27 cellular contexts compared by ENCODE assay signal in the genomic region with DNA sequence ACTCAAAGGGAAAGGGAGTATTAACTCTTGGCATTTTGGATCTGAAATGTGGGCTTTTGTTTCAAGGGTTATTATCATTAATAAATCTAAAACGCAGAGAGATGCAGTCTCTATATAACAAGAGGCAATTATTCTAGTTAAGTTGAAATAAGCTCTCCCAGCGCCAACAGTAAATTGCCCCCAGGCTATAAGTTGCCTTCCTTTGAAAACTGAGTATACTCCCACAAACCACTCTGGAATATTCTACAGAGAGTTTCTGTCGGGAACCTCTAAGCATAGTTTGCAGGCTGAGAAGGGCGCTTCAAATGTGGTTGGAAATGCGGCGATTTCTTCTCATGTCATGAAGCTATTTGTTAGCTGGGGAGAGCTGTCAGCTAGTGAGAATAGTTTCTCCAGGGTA. TPM values are rescaled to one million over a fixed set of nuclear protein-coding genes. Genes with fewer than 3 reads are reported as not detected.
"Had no signal": no experiment of that assay in that cellular context is flagged by ENCODE, and none has a peak within 500 bp of the region (broad histone marks: within the 10 kb centered on the region; RNA-seq: fewer than 3 reads in every experiment).

No MANE protein-coding gene starts in this region.

- DNase-seq: activated B cell treated with CpG ODN at 0.5 μM for 24 hours; activated CD4-positive, alpha-beta T cell treated with anti-CD3 and anti-CD28 coated beads for 36 hours; activated CD4-positive, alpha-beta T cell treated with anti-CD3 and anti-CD28 coated beads, Interleukin-2, amount 50 U/mL, for 4 hours; activated naive CD4-positive, alpha-beta T cell treated with Interleukin-2 at 50 U/mL for 16 hours; activated naive CD8-positive, alpha-beta T cell treated with anti-CD3 and anti-CD28 coated beads for 36 hours; activated T-cell treated with anti-CD3 and anti-CD28 coated beads, Interleukin-2, amount 50 U/mL, for 48 hours; amygdala; cerebellar nuclear complex; cortex of kidney; foreskin keratinocyte; left cardiac atrium; nephron progenitor cell; sigmoid colon; stimulated activated CD4-positive, alpha-beta T cell treated with anti-CD3 and anti-CD28 coated beads, Interleukin-15, amount 100 ng/mL, for 24 hours; stomach; SW 1271; T-helper 17 cell; transverse colon had no signal

- ATAC-seq: activated CD4-positive, alpha-beta T cell treated with anti-CD3 and anti-CD28 coated beads for 36 hours; foreskin keratinocyte; left cardiac atrium; stimulated activated memory B cell treated with anti-CD40 and anti-IgM and Interleukin-4, amounts not matched to agents 10 μg/mL and 1 μg/mL and 100 μg/mL, for 72 hours; T-helper 17 cell had no signal

- H3K36me3 Mint-ChIP-seq: activated naive CD8-positive, alpha-beta T cell treated with anti-CD3 and anti-CD28 coated beads for 36 hours; stimulated activated memory B cell treated with anti-CD40 and anti-IgM and Interleukin-4, amounts not matched to agents 10 μg/mL and 1 μg/mL and 100 μg/mL, for 72 hours had no signal

- FAIRE-seq: endometrium, islet of Langerhans had no signal

- H3K4me1 Mint-ChIP-seq: activated B cell treated with CpG ODN at 0.5 μM for 24 hours; activated CD4-positive, alpha-beta T cell treated with anti-CD3 and anti-CD28 coated beads for 36 hours; activated naive CD8-positive, alpha-beta T cell treated with anti-CD3 and anti-CD28 coated beads for 36 hours; stimulated activated memory B cell treated with anti-CD40 and anti-IgM and Interleukin-4, amounts not matched to agents 10 μg/mL and 1 μg/mL and 100 μg/mL, for 72 hours had no signal

- H3K9me3 Mint-ChIP-seq: activated B cell treated with CpG ODN at 0.5 μM for 24 hours; activated naive CD8-positive, alpha-beta T cell treated with anti-CD3 and anti-CD28 coated beads for 36 hours; nephron progenitor cell; stimulated activated memory B cell treated with anti-CD40 and anti-IgM and Interleukin-4, amounts not matched to agents 10 μg/mL and 1 μg/mL and 100 μg/mL, for 72 hours had no signal

- H3K4me3 Mint-ChIP-seq: activated B cell treated with CpG ODN at 0.5 μM for 24 hours; activated CD4-positive, alpha-beta T cell treated with anti-CD3 and anti-CD28 coated beads for 36 hours; activated naive CD8-positive, alpha-beta T cell treated with anti-CD3 and anti-CD28 coated beads for 36 hours; nephron progenitor cell; stimulated activated memory B cell treated with anti-CD40 and anti-IgM and Interleukin-4, amounts not matched to agents 10 μg/mL and 1 μg/mL and 100 μg/mL, for 72 hours; T-helper 17 cell had no signal

- H3K27ac Mint-ChIP-seq: activated B cell treated with CpG ODN at 0.5 μM for 24 hours; activated CD4-positive, alpha-beta T cell treated with anti-CD3 and anti-CD28 coated beads for 36 hours; activated naive CD8-positive, alpha-beta T cell treated with anti-CD3 and anti-CD28 coated beads for 36 hours; nephron progenitor cell; stimulated activated memory B cell treated with anti-CD40 and anti-IgM and Interleukin-4, amounts not matched to agents 10 μg/mL and 1 μg/mL and 100 μg/mL, for 72 hours; T-helper 17 cell had no signal

RNA-seq across cellular contexts. Expression of a gene that starts 5.6 kb away (rescaled TPM):
- total RNA-seq: activated B cell treated with CpG ODN at 0.5 μM for 24 hours; activated naive CD8-positive, alpha-beta T cell treated with anti-CD3 and anti-CD28 coated beads for 36 hours; foreskin keratinocyte; left cardiac atrium; liver; mononuclear cell; myocyte; osteoblast; posterior vena cava; renal cortical epithelial cell; T-helper 17 cell had no signal
- polyA plus RNA-seq: foreskin keratinocyte, liver had no signal
